In the genomic region with DNA sequence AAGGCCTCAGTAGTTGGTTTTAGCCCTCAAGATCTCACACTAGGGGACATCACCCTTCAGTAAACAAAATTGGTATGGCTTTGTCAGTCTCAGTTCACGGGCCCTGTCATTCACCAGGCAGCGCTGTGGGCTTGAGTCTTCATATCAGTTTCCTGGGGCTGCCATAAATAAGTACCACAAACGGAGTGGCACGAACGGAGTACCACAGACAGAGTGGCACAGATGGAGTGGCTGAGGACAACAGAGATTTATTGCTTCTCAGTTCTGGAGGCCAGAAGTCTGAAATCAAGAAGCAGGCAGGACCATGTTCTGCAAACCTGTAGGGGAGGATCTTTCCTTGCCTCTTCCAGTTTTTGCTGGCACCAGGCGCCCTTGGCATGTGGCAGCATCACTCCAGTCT, we compare ENCODE assay signal across 20 cellular contexts.
"Had no signal": no experiment of that assay in that cellular context is flagged by ENCODE, and none has a peak within 500 bp of the region (broad histone marks: within the 10 kb centered on the region; RNA-seq: fewer than 3 reads in every experiment).

No MANE protein-coding gene starts in this region.

- H3K9me3 ChIP-seq: MG63, SK-N-SH had no signal

- DNase-seq: IMR-90, Karpas-422, KG1, MG63, NCI-H1092, NCI-H1105 treated with DMSO at 0.1 percent for 48 hours, NCI-H1417 treated with DMSO at 0.1 percent for 48 hours, NCI-H146, NCI-H1694 treated with DMSO at 0.1 percent for 48 hours, NCI-H1930, NCI-H2171 treated with DMSO at 0.1 percent for 48 hours, NCI-H345, NCI-H446 treated with DMSO at 0.1 percent for 48 hours, NCI-H510A treated with DMSO at 0.1 percent for 48 hours, NCI-H526, NCI-H82, RPMI8226, SHP77, SK-N-SH had no signal

- ATAC-seq: HepG2 had no signal

- H3K4me3 ChIP-seq: MG63 had no signal

- H3K27me3 ChIP-seq: MG63 had no signal
